13 cellular contexts compared by ENCODE assay signal in genomic region chr2:160308915-160309314, GRCh38.
DNase-seq lines count a peak whose midpoint lies in the region; ATAC-seq, FAIRE-seq and TF ChIP-seq lines count a peak whose summit lies in the region.
"Had no signal": no experiment of that assay in that cellular context is flagged by ENCODE, and none has a peak within 500 bp of the region (broad histone marks: within the 10 kb centered on the region; RNA-seq: fewer than 3 reads in every experiment).

No MANE protein-coding gene starts in this region.

- H3K9ac ChIP-seq in IMR-90 (ENCODE audit: low read depth, low read length) = peak overlapping the region; percentile 12; the same call in 1 of the 2 replicates
- no peak overlapping the region for H3K9ac ChIP-seq in mesendoderm (ENCODE audit: low read length)

- CTCF ChIA-PET in IMR-90 (lab: Yijun Ruan, JAX) = no interaction called here

- peak overlapping the region; percentile 77 for H3K14ac ChIP-seq in IMR-90 (replicated peaks; ENCODE audit: low read depth, low read length)

- peaks cover 34 to 66% of the 10 kb centered on the region in 2 experiments for H3K79me1 ChIP-seq in IMR-90 (ENCODE audit: low read depth in 1 of 2, low read length in 2 of 2)
- peaks cover 4% of the 10 kb centered on the region for H3K79me1 ChIP-seq in mesendoderm (ENCODE audit: low read length)

- FAIRE-seq in bronchial epithelial cell (lab: Jason Lieb, UNC) = peak; percentile 77
- FAIRE-seq: GM12878 had no signal

- H4K20me1 ChIP-seq in IMR-90 (ENCODE audit: insufficient read depth, low read length) = peaks cover 22% of the 10 kb centered on the region; the same call in 1 of the 2 replicates

- peak overlapping the region; percentile 54 for H2BK20ac ChIP-seq in IMR-90 (ENCODE audit: low read depth, low read length)

- peak overlapping the region; percentile 55 for H2BK5ac ChIP-seq in IMR-90 (ENCODE audit: low read depth, low read length, poor library complexity, severe bottlenecking)
- no peak overlapping the region for H2BK5ac ChIP-seq in mesendoderm (ENCODE audit: low read length)

- H4K8ac ChIP-seq in IMR-90 (ENCODE audit: low read depth in 2 of 2, low read length in 2 of 2) (peak overlapping the region; percentile 38 to 54), mesendoderm (ENCODE audit: low read depth, low read length) (no peak overlapping the region)

- H3K56ac ChIP-seq in IMR-90 (ENCODE audit: extremely low read depth, insufficient read depth, low read length) = peak overlapping the region; percentile 22; the same call in 1 of the 2 replicates
- no peak overlapping the region for H3K56ac ChIP-seq in mesendoderm (ENCODE audit: low read length)

- no peak overlapping the region for H3K4me3 ChIP-seq in IMR-90 (ENCODE audit: insufficient read depth, low read depth, low read length)
- H3K4me3 ChIP-seq in bronchial epithelial cell (ENCODE audit: low read depth, low read length) = no peak overlapping the region
- no peak overlapping the region for H3K4me3 ChIP-seq in mesendoderm (ENCODE audit: low read length)
- H3K4me3 ChIP-seq: GM12878, right atrium auricular region had no signal

- BruUV-seq in IMR-90 (replicated peaks; lab: Mats Ljungman, UMichigan) = no TSS peak

- TF ChIP-seq POLR2A in IMR-90 (IDR thresholded peaks at IDR 0.05; ENCODE audit: low read depth, low read length) = no peak; the same call in 1 of the 2 replicates

- no peak for TF ChIP-seq RAD21 in IMR-90 (IDR thresholded peaks at IDR 0.05; ENCODE audit: low read length)

- POLR2A ChIA-PET in IMR-90 (lab: Charles Lee; ENCODE audit: unreplicated experiment) = no interaction called here

- H3K23ac ChIP-seq in IMR-90 (ENCODE audit: low read depth, low read length) (peak overlapping the region; percentile 39), mesendoderm (ENCODE audit: low read length) (no peak overlapping the region)

- H2BK15ac ChIP-seq in IMR-90 (ENCODE audit: low read depth, low read length) (peak overlapping the region; percentile 82; the same call in 2 of the 3 replicates), mesendoderm (replicated peaks; ENCODE audit: low read depth) (no peak overlapping the region)

- H3K27me3 ChIP-seq in IMR-90 (ENCODE audit: control insufficient read depth, insufficient read depth, low read length) = no peaks in the 10 kb centered on the region
- H3K27me3 ChIP-seq in bronchial epithelial cell (ENCODE audit: control insufficient read depth, insufficient read depth, low read length) = no peaks in the 10 kb centered on the region
- H3K27me3 ChIP-seq in mesendoderm (ENCODE audit: insufficient read depth, low read length, poor library complexity) = no peaks in the 10 kb centered on the region
- H3K27me3 ChIP-seq: right atrium auricular region had no signal

- peak overlapping the region; percentile 65; the same call in 1 of the 2 replicates for H4K91ac ChIP-seq in IMR-90 (ENCODE audit: insufficient read depth, low read depth, low read length)

- H3K4me2 ChIP-seq in IMR-90 (ENCODE audit: low read depth, low read length) (peak overlapping the region; percentile 38; the same call in 1 of the 2 replicates), mesendoderm (ENCODE audit: low read length) (no peak overlapping the region)

- WGBS in IMR-90 (ENCODE audit: extremely low coverage in 2 of 2, insufficient read length in 1 of 2), 2 experiments = no CpG with 5 or more reads among the region's 5 CpGs
- WGBS in mesendoderm (ENCODE audit: extremely low coverage, insufficient coverage, low lambda C conversion rate) = no CpG with 5 or more reads among the region's 5 CpGs

- H3K79me2 ChIP-seq in mesendoderm (ENCODE audit: control insufficient read depth, insufficient read depth, low read length) = peaks cover 1% of the 10 kb centered on the region

- H3K4ac ChIP-seq in IMR-90 (ENCODE audit: low read depth, low read length) (peak overlapping the region; percentile 73), mesendoderm (ENCODE audit: low read depth, low read length) (no peak overlapping the region)

- H3K36me3 ChIP-seq in IMR-90 (ENCODE audit: control insufficient read depth, insufficient read depth, low read length) (peaks cover 20% of the 10 kb centered on the region), bronchial epithelial cell (ENCODE audit: control insufficient read depth, insufficient read depth, low read length) (peaks cover 2% of the 10 kb centered on the region), mesendoderm (ENCODE audit: control insufficient read depth, insufficient read depth, low read length) (peaks cover 2% of the 10 kb centered on the region)

- peaks cover 21% of the 10 kb centered on the region for H3K9me1 ChIP-seq in IMR-90 (ENCODE audit: insufficient read depth, low read length)

- in situ Hi-C loops in IMR-90 (cut with MboI; ENCODE audit: low sequenced_read_pairs) = no loop called here

- no peak for ATAC-seq in IMR-90 (ENCODE audit: low read depth)
- ATAC-seq in HG03025 (IDR thresholded peaks at IDR 0.05; ENCODE audit: low FRiP score, unreplicated experiment) = no peak
- no peak for ATAC-seq in GM18907 (IDR thresholded peaks at IDR 0.05; ENCODE audit: unreplicated experiment)
- ATAC-seq: GM12878 had no signal

- H3K9me3 ChIP-seq in IMR-90 (ENCODE audit: control insufficient read depth, insufficient read depth, low read length) = no peaks in the 10 kb centered on the region
- H3K9me3 ChIP-seq: right atrium auricular region had no signal

- H2BK120ac ChIP-seq in IMR-90 (ENCODE audit: low read depth, low read length) (peak overlapping the region; percentile 69; the same call in 1 of the 2 replicates), mesendoderm (ENCODE audit: low read depth, low read length) (no peak overlapping the region)

- intact Hi-C loops in IMR-90 (cut with micrococcal nuclease) = no loop called here

- TF ChIP-seq CTCF in IMR-90 (conservative IDR thresholded peaks at IDR 0.05; ENCODE audit: low read depth, low read length) = no peak
- TF ChIP-seq CTCF in bronchial epithelial cell (IDR thresholded peaks at IDR 0.05; ENCODE audit: insufficient read depth, low read length, severe bottlenecking) = no peak

- dilution Hi-C loops in IMR-90 (cut with HindIII; ENCODE audit: low sequenced_read_pairs, unreplicated experiment) = no loop called here

- H3K18ac ChIP-seq in IMR-90 (ENCODE audit: low read depth, low read length) (peak overlapping the region; percentile 33), mesendoderm (ENCODE audit: low read length) (no peak overlapping the region)

- H3K27ac ChIP-seq in IMR-90 (ENCODE audit: insufficient read depth, low read length) (peak overlapping the region; percentile 50), mesendoderm (ENCODE audit: low read depth, low read length) (no peak overlapping the region)

- no peak overlapping the region for H2AK9ac ChIP-seq in IMR-90 (replicated peaks; ENCODE audit: low read depth, low read length, poor library complexity)

- peak; percentile 54 for DNase-seq in AG20443 (ENCODE audit: low spot score)
- DNase-seq in IMR-90 = peak; percentile 75
- peak; percentile 92 for DNase-seq in bronchial epithelial cell (ENCODE audit: low read depth)
- peak; percentile 64 for DNase-seq in mesendoderm
- DNase-seq in NK-92 (lab: John Stamatoyannopoulos, UW; ENCODE audit: unreplicated experiment) = no peak
- DNase-seq in GM19240 (ENCODE audit: insufficient read length, low spot score) = no peak
- DNase-seq: amygdala; CD4-positive, CD25-positive, alpha-beta regulatory T cell; NCI-H774 had no signal

- no peak overlapping the region for H2AFZ ChIP-seq in IMR-90 (replicated peaks; ENCODE audit: low read length, poor library complexity)

- H4K5ac ChIP-seq in IMR-90 (ENCODE audit: low read depth, low read length) = peak overlapping the region; percentile 42
- no peak overlapping the region for H4K5ac ChIP-seq in mesendoderm (ENCODE audit: low read length)

- H3K4me1 ChIP-seq in IMR-90 (ENCODE audit: control insufficient read depth, insufficient read depth, low read length) (peaks cover 26% of the 10 kb centered on the region), mesendoderm (ENCODE audit: control insufficient read depth, low read depth, low read length) (peaks cover 4% of the 10 kb centered on the region)

- H2AK5ac ChIP-seq in IMR-90 (ENCODE audit: low read depth, low read length) = peak overlapping the region; percentile 41; the same call in 1 of the 2 replicates
- H2AK5ac ChIP-seq in mesendoderm (ENCODE audit: low read length) = no peak overlapping the region

TF ChIP-seq in IMR-90, 13 proteins besides CTCF, POLR2A, EP300 and RAD21:
- no peak for TF ChIP-seq MAFK (IDR thresholded peaks at IDR 0.05; ENCODE audit: low read depth, low read length)
- TF ChIP-seq RCOR1 (IDR thresholded peaks at IDR 0.05; ENCODE audit: insufficient replicate concordance, low read length) = no peak
- no peak for TF ChIP-seq CEBPB (IDR thresholded peaks at IDR 0.05; ENCODE audit: low read depth, low read length)
- no peak for TF ChIP-seq FOS (IDR thresholded peaks at IDR 0.05; ENCODE audit: low read depth, low read length)
- TF ChIP-seq SMC3 (IDR thresholded peaks at IDR 0.05; ENCODE audit: low read depth, low read length) = no peak
- TF ChIP-seq, protein P1, sequence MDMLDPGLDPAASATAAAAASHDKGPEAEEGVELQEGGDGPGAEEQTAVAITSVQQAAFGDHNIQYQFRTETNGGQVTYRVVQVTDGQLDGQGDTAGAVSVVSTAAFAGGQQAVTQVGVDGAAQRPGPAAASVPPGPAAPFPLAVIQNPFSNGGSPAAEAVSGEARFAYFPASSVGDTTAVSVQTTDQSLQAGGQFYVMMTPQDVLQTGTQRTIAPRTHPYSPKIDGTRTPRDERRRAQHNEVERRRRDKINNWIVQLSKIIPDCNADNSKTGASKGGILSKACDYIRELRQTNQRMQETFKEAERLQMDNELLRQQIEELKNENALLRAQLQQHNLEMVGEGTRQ (IDR thresholded peaks at IDR 0.05; ENCODE audit: low read depth, low read length) = no peak
- no peak for TF ChIP-seq NFE2L2 (IDR thresholded peaks at IDR 0.05; ENCODE audit: low read depth, low read length)
- TF ChIP-seq ELK1 (IDR thresholded peaks at IDR 0.05; ENCODE audit: borderline replicate concordance, low read depth, low read length) = no peak
- TF ChIP-seq MAZ (IDR thresholded peaks at IDR 0.05; ENCODE audit: borderline replicate concordance, low read depth, low read length) = no peak
- no peak for TF ChIP-seq CHD1 (IDR thresholded peaks at IDR 0.05; ENCODE audit: low read depth, low read length)
- TF ChIP-seq RFX5 (IDR thresholded peaks at IDR 0.05; ENCODE audit: low read depth, low read length) = no peak
- TF ChIP-seq MXI1 (IDR thresholded peaks at IDR 0.05; ENCODE audit: borderline replicate concordance, low read depth, low read length) = no peak
- no peak for TF ChIP-seq BHLHE40 (IDR thresholded peaks at IDR 0.05; ENCODE audit: low read depth, low read length)

Comparison
In these comparisons a context has a peak if more than half of its experiments do, and no peak if none do; other contexts are left out.
1. DNase-seq: peak in AG20443 (single experiment), IMR-90 (single experiment), bronchial epithelial cell (single experiment) and mesendoderm (single experiment); none in NK-92 (single experiment) and GM19240 (single experiment).